24 cellular contexts compared by ENCODE assay signal in the genomic region with DNA sequence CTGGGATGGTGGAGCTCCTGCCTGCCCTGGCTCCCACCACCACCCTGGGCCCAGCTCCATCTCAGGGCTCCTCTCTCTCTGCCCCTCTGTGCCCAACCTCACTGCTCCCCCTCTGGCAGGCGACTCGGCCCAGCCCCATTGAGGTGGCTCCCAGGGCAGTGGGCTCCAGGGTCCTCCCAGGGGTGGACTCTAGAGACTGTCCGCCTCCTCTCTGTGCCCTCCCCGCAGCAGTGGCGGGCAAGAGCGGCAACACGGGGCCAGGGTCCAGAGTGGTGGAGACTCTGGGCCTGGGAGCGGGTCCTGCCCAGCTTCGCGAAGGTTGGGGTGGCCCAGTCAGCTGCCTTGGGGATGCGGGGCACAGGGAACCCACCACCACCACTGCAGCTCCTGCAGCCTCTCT.
"Had no signal": no experiment of that assay in that cellular context is flagged by ENCODE, and none has a peak within 500 bp of the region (broad histone marks: within the 10 kb centered on the region; RNA-seq: fewer than 3 reads in every experiment).

No MANE protein-coding gene starts in this region.

- H3K4me3 ChIP-seq: ascending aorta, body of pancreas, Peyer's patch had no signal

- H3K9ac ChIP-seq: KMS-11 had no signal

- H3K4me1 ChIP-seq: ascending aorta, Peyer's patch had no signal

- H3K27me3 Mint-ChIP-seq: activated naive CD4-positive, alpha-beta T cell treated with anti-CD3 and anti-CD28 coated beads, Interleukin-2, amount 50 U/mL, for 24 hours had no signal

- DNase-seq: activated CD4-positive, alpha-beta T cell treated with anti-CD3 and anti-CD28 coated beads for 48 hours; activated CD4-positive, alpha-beta T cell treated with anti-CD3 and anti-CD28 coated beads, Interleukin-2, amount 50 U/mL, for 4 hours; activated CD4-positive, CD25-positive, alpha-beta regulatory T cell treated with anti-CD3 and anti-CD28 coated beads, Interleukin-2, amount 50 U/mL, for 72 hours; activated CD8-positive, alpha-beta memory T cell treated with anti-CD3 and anti-CD28 coated beads, Interleukin-2, amount 50 U/mL, for 48 hours; activated CD8-positive, alpha-beta T cell treated with anti-CD3 and anti-CD28 coated beads, Interleukin-2, amount 10 ng/mL, durations not matched to agents 7 days and 5 days; activated effector memory CD4-positive, alpha-beta T cell treated with Interleukin-2 at 50 U/mL for 16 hours; activated naive CD4-positive, alpha-beta T cell; activated T-cell treated with anti-CD3 and anti-CD28 coated beads, Interleukin-2, amount 50 U/mL, for 1 hour; body of pancreas; NCI-H1092 treated with DMSO at 0.1 percent for 48 hours; NCI-H1436; NCI-H1694 treated with DMSO at 0.1 percent for 48 hours; NCI-H2029 treated with DMSO at 0.1 percent for 48 hours; NCI-H446; NCI-H524; Peyer's patch; SHP77 treated with DMSO at 0.1 percent for 48 hours had no signal

- H3K4me2 ChIP-seq: KMS-11 had no signal

- H3K4me3 Mint-ChIP-seq: activated CD8-positive, alpha-beta T cell treated with anti-CD3 and anti-CD28 coated beads, Interleukin-2, amount 10 ng/mL, durations not matched to agents 7 days and 5 days; activated naive CD4-positive, alpha-beta T cell treated with anti-CD3 and anti-CD28 coated beads, Interleukin-2, amount 50 U/mL, for 24 hours; T-helper 1 cell treated with Interleukin-12 subunit alpha and Interleukin-12 subunit beta and Interleukin-4 antibody, amounts not matched to agents 30 μg/mL and 1 μg/mL, for 36 hours; WTC11 had no signal

- H3K9me3 Mint-ChIP-seq: activated naive CD4-positive, alpha-beta T cell treated with anti-CD3 and anti-CD28 coated beads, Interleukin-2, amount 50 U/mL, for 24 hours had no signal

- H3K27me3 ChIP-seq: ascending aorta, body of pancreas, Peyer's patch had no signal

- FAIRE-seq: bronchial epithelial cell had no signal

- H3K9me3 ChIP-seq: ascending aorta, body of pancreas, Peyer's patch had no signal

- H3K27ac ChIP-seq: ascending aorta, body of pancreas, KMS-11, Peyer's patch, RWPE1 had no signal

- ATAC-seq: activated CD8-positive, alpha-beta T cell treated with anti-CD3 and anti-CD28 coated beads, Interleukin-2, amount 10 ng/mL, durations not matched to agents 7 days and 5 days; body of pancreas; WTC11 had no signal

- H3K27ac Mint-ChIP-seq: activated CD8-positive, alpha-beta T cell treated with anti-CD3 and anti-CD28 coated beads, Interleukin-2, amount 10 ng/mL, durations not matched to agents 7 days and 5 days; activated naive CD4-positive, alpha-beta T cell treated with anti-CD3 and anti-CD28 coated beads, Interleukin-2, amount 50 U/mL, for 24 hours; T-helper 1 cell treated with Interleukin-12 subunit alpha and Interleukin-12 subunit beta and Interleukin-4 antibody, amounts not matched to agents 30 μg/mL and 1 μg/mL, for 36 hours; WTC11 had no signal

- H3K4me1 Mint-ChIP-seq: activated naive CD4-positive, alpha-beta T cell treated with anti-CD3 and anti-CD28 coated beads, Interleukin-2, amount 50 U/mL, for 24 hours; WTC11 had no signal
